ENCODE assay signal across 15 cellular contexts in the genomic region with DNA sequence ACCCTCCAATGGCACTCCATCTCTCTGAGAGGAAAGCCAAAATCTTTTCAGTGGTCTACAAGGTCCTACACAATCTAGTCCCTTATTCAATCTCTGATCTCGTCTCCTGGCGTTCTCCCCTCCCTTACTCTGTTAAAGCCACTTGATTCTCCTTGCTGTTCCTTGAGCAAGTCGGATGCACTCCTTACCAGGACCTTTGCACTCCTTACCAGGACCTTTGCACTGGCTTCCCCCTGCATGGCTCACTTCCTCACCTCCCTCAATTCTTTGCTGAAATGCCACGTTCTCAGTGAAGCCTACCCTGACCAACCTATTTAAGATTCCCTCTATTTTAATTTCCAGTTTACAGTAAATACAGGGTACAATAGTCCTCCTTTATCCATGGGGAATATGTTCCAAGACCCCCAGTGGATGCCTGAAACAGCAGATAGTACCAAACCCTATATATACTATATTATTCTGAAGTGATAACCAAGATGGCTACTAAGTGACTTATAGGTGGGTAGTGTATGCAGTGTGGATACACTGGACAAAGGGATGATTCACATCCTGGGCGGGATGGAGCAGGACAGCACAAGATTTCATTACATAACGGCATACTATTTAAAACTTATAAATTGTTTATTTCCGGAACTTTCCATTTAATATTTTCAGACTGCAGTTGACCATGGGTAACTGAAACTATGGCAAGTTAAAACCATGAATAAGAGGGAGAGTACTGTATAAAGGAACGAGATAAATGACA. TPM values are rescaled to one million over a fixed set of nuclear protein-coding genes. Genes with fewer than 3 reads are reported as not detected.
DNase-seq lines count a peak whose midpoint lies in the region; ATAC-seq, FAIRE-seq and TF ChIP-seq lines count a peak whose summit lies in the region.
"Had no signal": no experiment of that assay in that cellular context is flagged by ENCODE, and none has a peak within 500 bp of the region (broad histone marks: within the 10 kb centered on the region; RNA-seq: fewer than 3 reads in every experiment).

No MANE protein-coding gene starts in this region.

- no peaks in the 10 kb centered on the region for H3K9me2 ChIP-seq in Karpas-422 (replicated peaks; ENCODE audit: insufficient read depth, low read length)

- ATAC-seq in HG03175 (IDR thresholded peaks at IDR 0.05; ENCODE audit: unreplicated experiment): no peak
- ATAC-seq: Right ventricle myocardium inferior had no signal

- H3K36me3 ChIP-seq in Karpas-422 (ENCODE audit: insufficient read depth, low read length) (no peaks in the 10 kb centered on the region), ascending aorta (no peaks in the 10 kb centered on the region), kidney (ENCODE audit: control insufficient read depth in 1 of 2, insufficient read depth in 2 of 2, low read length in 2 of 2) (no peaks in the 10 kb centered on the region)
- H3K36me3 ChIP-seq in CD8-positive, alpha-beta memory T cell (ENCODE audit: insufficient read depth, low read length): no peaks in the 10 kb centered on the region

- CTCF ChIA-PET in CD8-positive, alpha-beta memory T cell (lab: Charles Lee): no interaction called here

- H3K27ac ChIP-seq in Karpas-422 (ENCODE audit: low read length) (no peak overlapping the region), ascending aorta (peak overlapping the region; percentile 85 to 93), kidney (ENCODE audit: low read depth in 2 of 2, low read length in 2 of 2) (no peak overlapping the region)
- H3K27ac ChIP-seq in CD8-positive, alpha-beta memory T cell (ENCODE audit: low read depth, low read length): no peak overlapping the region

- no peaks in the 10 kb centered on the region for H4K20me1 ChIP-seq in Karpas-422 (ENCODE audit: insufficient read depth, low read depth, low read length)

- H3K79me2 ChIP-seq in Karpas-422 (ENCODE audit: low read length): no peaks in the 10 kb centered on the region

- H3K4me1 ChIP-seq in Karpas-422 (ENCODE audit: low read length) (peaks cover 16% of the 10 kb centered on the region), ascending aorta (peaks cover 0 to 11% of the 10 kb centered on the region in 2 donors), kidney (ENCODE audit: control insufficient read depth in 1 of 2, insufficient read depth in 1 of 2, low read depth in 1 of 2, low read length in 2 of 2) (peaks cover 0 to 2% of the 10 kb centered on the region in 2 donors)
- peaks cover 4% of the 10 kb centered on the region for H3K4me1 ChIP-seq in CD8-positive, alpha-beta memory T cell (ENCODE audit: insufficient read depth, low read length)

- no peak for TF ChIP-seq POLR2A in GM12891 (IDR thresholded peaks at IDR 0.05; ENCODE audit: low read depth, low read length)

- H3K4me1 Mint-ChIP-seq in CD8-positive, alpha-beta memory T cell: peaks cover 20 to 36% (median 20%) of the 10 kb centered on the region in 3 donors

- no peak overlapping the region for H3K4me3 ChIP-seq in Karpas-422 (ENCODE audit: low read length)
- no peak overlapping the region for H3K4me3 ChIP-seq in ascending aorta
- H3K4me3 ChIP-seq in CD8-positive, alpha-beta memory T cell (ENCODE audit: low read length): no peak overlapping the region
- H3K4me3 ChIP-seq in kidney (ENCODE audit: low read length in 2 of 2): no peak overlapping the region

- no peaks in the 10 kb centered on the region for H3K9me3 ChIP-seq in Karpas-422 (ENCODE audit: low read length)
- H3K9me3 ChIP-seq in ascending aorta: no peaks in the 10 kb centered on the region
- no peaks in the 10 kb centered on the region for H3K9me3 ChIP-seq in CD8-positive, alpha-beta memory T cell (ENCODE audit: low read length)
- no peaks in the 10 kb centered on the region for H3K9me3 ChIP-seq in kidney (ENCODE audit: control insufficient read depth in 1 of 2, low read length in 2 of 2)

- DNase-seq in GM12891 (ENCODE audit: insufficient read length, low spot score): no peak
- peak; percentile 22 for DNase-seq in Karpas-422
- DNase-seq in ascending aorta (ENCODE audit: low spot score in 2 of 2): no peak
- peak; percentile 36 for DNase-seq in iris pigment epithelial cell (ENCODE audit: low read depth)
- no peak for DNase-seq in NK-92 treated with Interleukin-12 subunit alpha and Interleukin-12 subunit beta, amount 100 ng/mL, for 24 hours (lab: John Stamatoyannopoulos, UW)
- DNase-seq in CD8-positive, alpha-beta memory T cell: no peak
- no peak for DNase-seq in kidney
- DNase-seq: H7, NCI-H1105 treated with DMSO at 0.1 percent for 48 hours, NCI-H187 treated with DMSO at 0.1 percent for 48 hours, NCI-H510A had no signal

- H3K9ac ChIP-seq in Karpas-422 (ENCODE audit: low read length): no peak overlapping the region
- H3K9ac ChIP-seq in kidney (ENCODE audit: low read length in 2 of 2): no peak overlapping the region

- POLR2A ChIA-PET in CD8-positive, alpha-beta memory T cell (lab: Charles Lee): no interaction called here

- intact Hi-C loops in ascending aorta (cut with DNase I) (loop anchor here (5.0 to 10.0 kb wide), 4 partner anchors 243 to 823 kb away; a partner anchor contains a TSS), kidney (cut with DNase I) (no loop called here)

- peaks cover 17 to 25% of the 10 kb centered on the region in 2 donors for H3K27me3 Mint-ChIP-seq in CD8-positive, alpha-beta memory T cell

- peak overlapping the region in 1 of 7 donors; percentile 49 for H3K4me3 Mint-ChIP-seq in CD8-positive, alpha-beta memory T cell

- no peak overlapping the region for H2AFZ ChIP-seq in Karpas-422 (ENCODE audit: low read length)

- H3K27me3 ChIP-seq in Karpas-422 (ENCODE audit: low read length) (no peaks in the 10 kb centered on the region), ascending aorta (no peaks in the 10 kb centered on the region)
- no peaks in the 10 kb centered on the region for H3K27me3 ChIP-seq in CD8-positive, alpha-beta memory T cell (ENCODE audit: insufficient read depth, low read length, poor library complexity, severe bottlenecking)

- peak overlapping the region in 2 of 8 donors; percentile 2 to 53 for H3K27ac Mint-ChIP-seq in CD8-positive, alpha-beta memory T cell

- H3K9me3 Mint-ChIP-seq in CD8-positive, alpha-beta memory T cell: no peaks in the 10 kb centered on the region

- peaks cover 0 to 5% (median 0%) of the 10 kb centered on the region in 3 donors for H3K36me3 Mint-ChIP-seq in CD8-positive, alpha-beta memory T cell

- no peak for TF ChIP-seq CTCF in ascending aorta (IDR thresholded peaks at IDR 0.05)
- no peak for TF ChIP-seq CTCF in kidney (IDR thresholded peaks at IDR 0.05; ENCODE audit: borderline replicate concordance, extremely low read depth, insufficient read depth)

- FAIRE-seq in GM12891 (lab: Jason Lieb, UNC): peak; percentile 23
- no peak for FAIRE-seq in kidney (lab: Jason Lieb, UNC)

- H3K4me2 ChIP-seq in Karpas-422 (ENCODE audit: low read depth, low read length, poor library complexity, severe bottlenecking): no peak overlapping the region

TF ChIP-seq in GM12891, 5 proteins besides CTCF, POLR2A, EP300 and RAD21:
- TF ChIP-seq PAX5 (IDR thresholded peaks at IDR 0.05; ENCODE audit: insufficient read depth, low read length, severe bottlenecking) (no peak), POLR2AphosphoS5 (IDR thresholded peaks at IDR 0.05; ENCODE audit: low read depth, low read length) (no peak), POU2F2 (IDR thresholded peaks at IDR 0.05; ENCODE audit: low read depth, low read length) (no peak)

RNA-seq across cellular contexts. Expression of a gene that starts 6.5 kb away (rescaled TPM):
- 0.47 TPM for polyA plus RNA-seq in GM12891 (2012; ENCODE audit: low read depth, missing spikeins)
- total RNA-seq in Karpas-422 (2014; rRNA removed; shearing (Covaris generic); ENCODE audit: low replicate concordance): 14.5 and 24.6 TPM in 2 replicates
- 6.5 TPM for total RNA-seq in ascending aorta
- 10 to 100 TPM; 28.1 to 30.4 TPM for total RNA-seq in CD8-positive, alpha-beta memory T cell
- 13.5 TPM for polyA plus RNA-seq in CD8-positive, alpha-beta memory T cell
- 38.3 TPM for total RNA-seq in kidney
- polyA plus RNA-seq in kidney (ENCODE audit: insufficient read depth, low read depth, low replicate concordance): 14.2 TPM

RNA-seq across cellular contexts. Expression of a gene that starts 15.0 kb away (rescaled TPM):
- not detected for polyA plus RNA-seq in GM12891 (2012; ENCODE audit: low read depth, missing spikeins)
- not detected in 2 replicates for total RNA-seq in Karpas-422 (2014; rRNA removed; shearing (Covaris generic); ENCODE audit: low replicate concordance)
- total RNA-seq in ascending aorta (not detected), kidney (7.0 TPM)
- total RNA-seq in CD8-positive, alpha-beta memory T cell: under 1 TPM in 1 of 2 experiments, not detected in 1; 0.09 TPM
- polyA plus RNA-seq in CD8-positive, alpha-beta memory T cell: not detected
- polyA plus RNA-seq in kidney (ENCODE audit: insufficient read depth, low read depth, low replicate concordance): 2.5 TPM
- total RNA-seq: HT-29, Right ventricle myocardium inferior had no signal
- polyA plus RNA-seq: BJ had no signal

Comparison
In these comparisons a context has a peak if more than half of its experiments do, and no peak if none do; other contexts are left out.
1. DNase-seq: peak in Karpas-422 (single experiment) and iris pigment epithelial cell (single experiment); none in GM12891 (single experiment), ascending aorta (0 of 2), NK-92 treated with Interleukin-12 subunit alpha and Interleukin-12 subunit beta, amount 100 ng/mL, for 24 hours (single experiment), CD8-positive, alpha-beta memory T cell (0 of 5) and kidney (single experiment).
2. H3K27ac ChIP-seq: peak in ascending aorta (2 of 2); none in Karpas-422 (single experiment), CD8-positive, alpha-beta memory T cell (single experiment) and kidney (0 of 2).